11 cellular contexts compared by ENCODE assay signal in the genomic region with DNA sequence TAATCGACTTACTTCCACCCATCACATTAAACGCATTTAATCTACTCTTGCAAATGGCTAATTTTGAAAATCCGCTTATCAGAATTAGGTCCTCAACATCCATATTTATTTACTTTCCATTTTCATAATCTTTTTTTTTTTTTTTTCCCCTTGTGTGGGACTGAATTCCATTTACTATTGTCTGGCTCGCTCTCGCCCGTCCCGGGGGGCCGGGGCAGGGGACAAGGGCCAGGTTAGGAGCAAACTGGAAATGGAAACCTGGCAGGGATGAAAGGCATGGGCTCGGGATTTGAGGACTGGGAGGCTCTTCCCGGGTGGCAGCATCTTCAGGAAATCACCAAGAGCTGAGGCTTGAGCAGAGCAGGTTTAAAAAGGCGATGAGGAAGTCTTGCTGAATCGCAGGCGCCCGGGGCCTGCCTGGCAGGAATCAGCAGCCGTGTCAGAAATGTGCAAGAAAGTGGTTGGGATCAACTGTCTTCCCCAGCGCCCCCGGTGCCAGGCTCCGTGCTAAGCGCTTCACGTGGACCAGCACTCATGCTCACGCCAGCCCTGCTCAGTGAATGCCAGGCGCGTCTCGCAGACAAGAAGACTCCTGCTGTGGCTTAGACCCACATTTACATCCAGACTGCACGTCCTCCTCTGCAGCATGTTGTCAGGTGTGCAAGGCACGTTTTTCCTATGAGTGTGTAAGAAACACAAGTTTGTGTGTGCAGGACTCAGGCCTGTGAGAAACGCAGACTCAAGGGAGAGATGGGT.
A peak's percentile ranks its signal among the peaks of the same experiment; 100 is the strongest.
DNase-seq lines count a peak whose midpoint lies in the region; ATAC-seq and TF ChIP-seq lines count a peak whose summit lies in the region.
"Had no signal": no experiment of that assay in that cellular context is flagged by ENCODE, and none has a peak within 500 bp of the region (broad histone marks: within the 10 kb centered on the region; RNA-seq: fewer than 3 reads in every experiment).

No MANE protein-coding gene starts in this region.

- ATAC-seq in naive B cell (ENCODE audit: low read depth in 2 of 2) (no peak), GM21367 (IDR thresholded peaks at IDR 0.05; ENCODE audit: unreplicated experiment) (no peak), HG03196 (IDR thresholded peaks at IDR 0.05; ENCODE audit: unreplicated experiment) (no peak)
- ATAC-seq: activated CD8-positive, alpha-beta T cell treated with anti-CD3 and anti-CD28 coated beads for 36 hours; left colon had no signal

- no peaks in the 10 kb centered on the region for H3K36me3 Mint-ChIP-seq in chondrocyte (ENCODE audit: low read depth)
- peaks cover 0 to 10% of the 10 kb centered on the region in 2 donors for H3K36me3 Mint-ChIP-seq in naive B cell

- peak; percentile 8 for DNase-seq in AG08396 (ENCODE audit: low spot score)
- peak; percentile 7 for DNase-seq in GM13977 (ENCODE audit: low spot score)
- peak; percentile 68 for DNase-seq in chondrocyte (ENCODE audit: low spot score)
- no peak for DNase-seq in naive B cell
- no peak for DNase-seq in NCI-H82 (lab: John Stamatoyannopoulos, UW)
- no peak for DNase-seq in thyroid gland
- DNase-seq: activated CD8-positive, alpha-beta T cell treated with anti-CD3 and anti-CD28 coated beads for 36 hours; left colon; NCI-H524 had no signal

- 22 to 25% methylated on average over 24 to 26 of the region's 27 CpGs for WGBS in thyroid gland, 2 donors

- H3K9me3 Mint-ChIP-seq in chondrocyte (ENCODE audit: low read depth) (no peaks in the 10 kb centered on the region), naive B cell (peaks cover 0 to 6% (median 0%) of the 10 kb centered on the region in 7 donors)
- H3K9me3 Mint-ChIP-seq: activated CD8-positive, alpha-beta T cell treated with anti-CD3 and anti-CD28 coated beads for 36 hours had no signal

- H3K27me3 Mint-ChIP-seq in chondrocyte (ENCODE audit: low read depth) (peaks cover 77% of the 10 kb centered on the region), naive B cell (peaks cover 55 to 91% (median 81%) of the 10 kb centered on the region in 3 donors)

- no peaks in the 10 kb centered on the region for H3K9me3 ChIP-seq in thyroid gland

- H3K4me3 Mint-ChIP-seq in chondrocyte (ENCODE audit: unreplicated experiment), result no peak overlapping the region
- H3K4me3 Mint-ChIP-seq in naive B cell, result peak overlapping the region in 5 of 8 donors; percentile 16 to 69 (median 44)
- H3K4me3 Mint-ChIP-seq: activated CD8-positive, alpha-beta T cell treated with anti-CD3 and anti-CD28 coated beads for 36 hours had no signal

- TF ChIP-seq CTCF in GM13977 (IDR thresholded peaks at IDR 0.05; ENCODE audit: extremely low read depth, insufficient read depth, missing control alignments), result no peak
- no peak for TF ChIP-seq CTCF in chondrocyte (IDR thresholded peaks at IDR 0.05)
- TF ChIP-seq CTCF in thyroid gland (IDR thresholded peaks at IDR 0.05), result no peak

- H3K27me3 ChIP-seq in thyroid gland, result peaks cover 10% of the 10 kb centered on the region

- no peaks in the 10 kb centered on the region for H3K4me1 ChIP-seq in thyroid gland

- TF ChIP-seq POLR2A in thyroid gland (IDR thresholded peaks at IDR 0.05), result no peak

- no peaks in the 10 kb centered on the region for H3K4me1 Mint-ChIP-seq in chondrocyte (ENCODE audit: low read depth)
- peaks cover 20 to 36% (median 23%) of the 10 kb centered on the region in 3 donors for H3K4me1 Mint-ChIP-seq in naive B cell

- in situ Hi-C loops in GM13977 (cut with MboI; ENCODE audit: low pct_unique_long_range_greater_than_20kb, low sequenced_read_pairs, unreplicated experiment), result no loop called here

- no peak overlapping the region for H3K4me3 ChIP-seq in thyroid gland (replicated peaks in 1 of 3)

- H3K27ac Mint-ChIP-seq in chondrocyte (ENCODE audit: unreplicated experiment), result no peak overlapping the region
- no peak overlapping the region for H3K27ac Mint-ChIP-seq in naive B cell
- H3K27ac Mint-ChIP-seq: activated CD8-positive, alpha-beta T cell treated with anti-CD3 and anti-CD28 coated beads for 36 hours had no signal

- intact Hi-C loops in thyroid gland (cut with DNase I), result no loop called here

- H3K36me3 ChIP-seq in thyroid gland, result no peaks in the 10 kb centered on the region

- no peak overlapping the region for H3K27ac ChIP-seq in thyroid gland

Comparison
In these comparisons a context has a peak if more than half of its experiments do, and no peak if none do; other contexts are left out.
1. DNase-seq: peak in AG08396 (single experiment), GM13977 (single experiment) and chondrocyte (single experiment); none in naive B cell (single experiment), NCI-H82 (single experiment) and thyroid gland (0 of 2).